17 cellular contexts compared by ENCODE assay signal in the genomic region with DNA sequence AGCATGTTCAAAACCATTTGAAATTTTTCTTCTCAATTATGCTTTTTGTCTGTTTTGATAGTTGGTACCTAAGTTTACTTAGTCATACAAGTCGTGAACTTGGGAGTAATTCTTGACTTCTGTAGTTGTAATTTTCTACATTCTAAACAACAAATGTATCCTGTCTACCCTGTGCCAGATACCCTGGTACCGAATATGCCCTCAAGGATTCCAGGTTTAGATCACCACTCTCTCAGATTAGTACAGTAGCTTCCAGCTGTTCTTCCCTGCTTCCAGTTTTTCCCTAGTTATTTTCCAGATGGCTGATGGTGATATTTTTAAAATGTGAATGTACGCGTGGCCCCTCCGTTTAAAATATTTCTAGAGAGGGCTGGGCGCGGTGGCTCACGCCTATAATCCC. TPM values are rescaled to one million over a fixed set of nuclear protein-coding genes. Genes with fewer than 3 reads are reported as not detected.
DNase-seq lines count a peak whose midpoint lies in the region; ATAC-seq and TF ChIP-seq lines count a peak whose summit lies in the region.
"Had no signal": no experiment of that assay in that cellular context is flagged by ENCODE, and none has a peak within 500 bp of the region (broad histone marks: within the 10 kb centered on the region; RNA-seq: fewer than 3 reads in every experiment).

No MANE protein-coding gene starts in this region.

- peak overlapping the region; percentile 95 for H3K27ac Mint-ChIP-seq in endothelial cell (ENCODE audit: unreplicated experiment)

- H3K27me3 ChIP-seq in Loucy (ENCODE audit: insufficient read depth, low read length, poor library complexity, severe bottlenecking) (no peaks in the 10 kb centered on the region), skeletal muscle satellite cell (ENCODE audit: control insufficient read depth, insufficient read depth, low read length) (no peaks in the 10 kb centered on the region)
- H3K27me3 ChIP-seq: BLaER1 had no signal

- H3K36me3 ChIP-seq in ES-I3 (ENCODE audit: insufficient read depth, low read length), result peaks cover 4% of the 10 kb centered on the region; the same call in 1 of the 2 replicates
- peaks cover 13% of the 10 kb centered on the region for H3K36me3 ChIP-seq in Loucy (ENCODE audit: insufficient read depth, low read length)
- peaks cover 10% of the 10 kb centered on the region for H3K36me3 ChIP-seq in skeletal muscle satellite cell (ENCODE audit: insufficient read depth, low read length)

- H3K4me2 ChIP-seq in Loucy (ENCODE audit: low read depth, low read length, poor library complexity, severe bottlenecking) (peak overlapping the region; percentile 93), skeletal muscle satellite cell (ENCODE audit: low read length) (peak overlapping the region; percentile 24)
- H3K4me2 ChIP-seq: BLaER1 had no signal

- no peaks in the 10 kb centered on the region for H3K9me3 Mint-ChIP-seq in endothelial cell (ENCODE audit: unreplicated experiment)

- H3K27me3 Mint-ChIP-seq in endothelial cell (ENCODE audit: unreplicated experiment), result no peaks in the 10 kb centered on the region
- H3K27me3 Mint-ChIP-seq: activated B cell treated with CpG ODN at 0.5 μM for 24 hours; IgD-negative memory B cell; naive thymus-derived CD4-positive, alpha-beta T cell had no signal

- peaks cover 8% of the 10 kb centered on the region for H3K9me3 ChIP-seq in ES-I3 (ENCODE audit: control insufficient read depth, insufficient read depth, low read length)
- H3K9me3 ChIP-seq in Loucy (ENCODE audit: insufficient read depth, low read depth, low read length), result peaks cover 13% of the 10 kb centered on the region
- H3K9me3 ChIP-seq in skeletal muscle satellite cell (replicated peaks; ENCODE audit: low read length), result no peaks in the 10 kb centered on the region

- no peaks in the 10 kb centered on the region for H3K9me2 ChIP-seq in Loucy (replicated peaks; ENCODE audit: low read depth, low read length)

- peaks cover 12% of the 10 kb centered on the region for H3K4me1 Mint-ChIP-seq in endothelial cell (ENCODE audit: unreplicated experiment)

- H2AFZ ChIP-seq in Loucy (ENCODE audit: low read length), result no peak overlapping the region

- peaks cover 28% of the 10 kb centered on the region for H4K20me1 ChIP-seq in Loucy (ENCODE audit: insufficient read depth, low read length, poor library complexity, severe bottlenecking)

- H3K9ac ChIP-seq in ES-I3 (ENCODE audit: low read depth, low read length) (peak overlapping the region; percentile 39), Loucy (ENCODE audit: low read depth, low read length, poor library complexity, severe bottlenecking) (peak overlapping the region; percentile 38), skeletal muscle satellite cell (ENCODE audit: low read depth, low read length) (no peak overlapping the region)
- H3K9ac ChIP-seq: BLaER1 had no signal

- no peak overlapping the region for H3K4me3 Mint-ChIP-seq in endothelial cell (ENCODE audit: unreplicated experiment)
- H3K4me3 Mint-ChIP-seq: activated B cell treated with CpG ODN at 0.5 μM for 24 hours, IgD-negative memory B cell had no signal

- H3K79me2 ChIP-seq in Loucy (ENCODE audit: insufficient read depth, low read length), result peaks cover 99% of the 10 kb centered on the region

- no peak for DNase-seq in endothelial cell (ENCODE audit: low spot score)
- DNase-seq: activated B cell treated with CpG ODN at 0.5 μM for 24 hours; central memory CD4-positive, alpha-beta T cell; DND-41; left ventricle myocardium superior; naive thymus-derived CD4-positive, alpha-beta T cell; NCI-H1105; NK-92 treated with Interleukin-12 subunit alpha and Interleukin-12 subunit beta, amount 100 ng/mL, for 24 hours; T-helper 1 cell had no signal

- peak overlapping the region; percentile 99 for H3K4me3 ChIP-seq in Loucy (ENCODE audit: low read length, poor library complexity, severe bottlenecking)
- H3K4me3 ChIP-seq in skeletal muscle satellite cell (ENCODE audit: low read length), result no peak overlapping the region
- H3K4me3 ChIP-seq: BLaER1 had no signal

- H3F3A ChIP-seq in Loucy (ENCODE audit: low read depth), result peaks cover 7% of the 10 kb centered on the region

- H3K4me1 ChIP-seq in ES-I3 (ENCODE audit: insufficient read depth, low read length) (peaks cover 17% of the 10 kb centered on the region), Loucy (ENCODE audit: insufficient read depth, low read length, poor library complexity, severe bottlenecking) (peaks cover 56% of the 10 kb centered on the region), skeletal muscle satellite cell (ENCODE audit: control insufficient read depth, insufficient read depth, low read length) (peaks cover 49% of the 10 kb centered on the region)

- TF ChIP-seq CTCF in Loucy (conservative IDR thresholded peaks at IDR 0.05; ENCODE audit: low read length) (no peak), endothelial cell (IDR thresholded peaks at IDR 0.05; ENCODE audit: unreplicated experiment) (no peak)

- ATAC-seq in HG03571 (IDR thresholded peaks at IDR 0.05; ENCODE audit: unreplicated experiment) (no peak), HG03432 (IDR thresholded peaks at IDR 0.05; ENCODE audit: unreplicated experiment) (no peak), GM18907 (IDR thresholded peaks at IDR 0.05; ENCODE audit: unreplicated experiment) (no peak)
- ATAC-seq: left ventricle myocardium superior; naive thymus-derived CD4-positive, alpha-beta T cell had no signal

- H3K36me3 Mint-ChIP-seq in endothelial cell (ENCODE audit: low read depth, unreplicated experiment), result peaks cover 8% of the 10 kb centered on the region

RNA-seq across cellular contexts. Expression of a gene that starts 6.5 kb away (rescaled TPM):
- 22.0 TPM for total RNA-seq in endothelial cell (ENCODE audit: unreplicated experiment)
- total RNA-seq in skeletal muscle satellite cell (2012; rRNA removed), result 22.8 and 27.1 TPM in 2 replicates

RNA-seq across cellular contexts. Expression of a gene that starts 33.2 kb away (rescaled TPM):
- total RNA-seq in endothelial cell (ENCODE audit: unreplicated experiment), result 17.9 TPM
- 20.5 and 38.0 TPM in 2 replicates for total RNA-seq in skeletal muscle satellite cell (2012; rRNA removed)
